8 cellular contexts compared by ENCODE assay signal in genomic region chr20:47353697-47354387, GRCh38. TPM values are rescaled to one million over a fixed set of nuclear protein-coding genes. Genes with fewer than 3 reads are reported as not detected.
DNase-seq lines count a peak whose midpoint lies in the region; ATAC-seq and TF ChIP-seq lines count a peak whose summit lies in the region.

No MANE protein-coding gene starts in this region.

- H3K9me3 Mint-ChIP-seq in activated naive CD8-positive, alpha-beta T cell treated with anti-CD3 and anti-CD28 coated beads, Interleukin-2, amount 10 ng/mL, durations not matched to agents 7 days and 5 days: no peaks in the 10 kb centered on the region

- H3K4me1 ChIP-seq in left ventricle myocardium inferior (peaks cover 100% of the 10 kb centered on the region), transverse colon (peaks cover 89 to 100% (median 95%) of the 10 kb centered on the region in 4 donors)

- H3K9me3 ChIP-seq in left ventricle myocardium inferior (replicated peaks) (no peaks in the 10 kb centered on the region), transverse colon (no peaks in the 10 kb centered on the region)

- peaks cover 43% of the 10 kb centered on the region for H3K4me1 Mint-ChIP-seq in activated naive CD8-positive, alpha-beta T cell treated with anti-CD3 and anti-CD28 coated beads, Interleukin-2, amount 10 ng/mL, durations not matched to agents 7 days and 5 days

- H3K36me3 Mint-ChIP-seq in activated naive CD8-positive, alpha-beta T cell treated with anti-CD3 and anti-CD28 coated beads, Interleukin-2, amount 10 ng/mL, durations not matched to agents 7 days and 5 days: peaks cover 24% of the 10 kb centered on the region

- TF ChIP-seq POLR2A in transverse colon (IDR thresholded peaks at IDR 0.05): no peak

- DNase-seq in left ventricle myocardium inferior (no peak), Right ventricle myocardium inferior (ENCODE audit: missing footprints) (no peak), kidney glomerular epithelial cell (lab: John Stamatoyannopoulos, UW) (peak; percentile 18), transverse colon (no peak), NCI-H345 (lab: John Stamatoyannopoulos, UW) (no peak)
- no peak for DNase-seq in activated naive CD8-positive, alpha-beta T cell treated with anti-CD3 and anti-CD28 coated beads, Interleukin-2, amount 10 ng/mL, durations not matched to agents 7 days and 5 days
- no peak for DNase-seq in stimulated activated CD4-positive, alpha-beta T cell treated with anti-CD3 and anti-CD28 coated beads, Interleukin-12 subunit alpha, Interleukin-12 subunit beta, amount 100 ng/mL, for 4 hours

- no peak overlapping the region for H3K4me3 Mint-ChIP-seq in activated naive CD8-positive, alpha-beta T cell treated with anti-CD3 and anti-CD28 coated beads, Interleukin-2, amount 10 ng/mL, durations not matched to agents 7 days and 5 days

- ATAC-seq in Right ventricle myocardium inferior: no peak
- no peak for ATAC-seq in activated naive CD8-positive, alpha-beta T cell treated with anti-CD3 and anti-CD28 coated beads, Interleukin-2, amount 10 ng/mL, durations not matched to agents 7 days and 5 days (ENCODE audit: low read depth)
- ATAC-seq in GM19023 (IDR thresholded peaks at IDR 0.05; ENCODE audit: unreplicated experiment): no peak

- TF ChIP-seq CTCF in left ventricle myocardium inferior (IDR thresholded peaks at IDR 0.05; ENCODE audit: borderline replicate concordance) (no peak), transverse colon (IDR thresholded peaks at IDR 0.05) (no peak)

- peak overlapping the region; percentile 100 for H3K27ac ChIP-seq in left ventricle myocardium inferior (replicated peaks)
- H3K27ac ChIP-seq in transverse colon: peak overlapping the region; percentile 99 to 100 (median 100)

- intact Hi-C loops in left ventricle myocardium inferior (cut with micrococcal nuclease): no loop called here
- intact Hi-C loops in Right ventricle myocardium inferior (cut with DNase I): no loop called here
- intact Hi-C loops in transverse colon (cut with DNase I; ENCODE audit: low total_unique reads): no loop called here

- 28 to 55% methylated on average over 3 to 6 of the region's 6 CpGs for WGBS in transverse colon (ENCODE audit: low coverage in 1 of 2), 2 donors

- TF ChIP-seq EP300 in transverse colon (IDR thresholded peaks at IDR 0.05; ENCODE audit: low read depth): no peak

- POLR2A ChIA-PET in activated naive CD8-positive, alpha-beta T cell treated with anti-CD3 and anti-CD28 coated beads, Interleukin-2, amount 10 ng/mL, durations not matched to agents 7 days and 5 days (lab: Charles Lee): interaction anchor here (1.0 to 3.7 kb wide), 2 partner anchors 11 to 27 kb away, joined by 5 to 20 read pairs; no protein-coding TSS in a partner anchor

- H3K4me3 ChIP-seq in left ventricle myocardium inferior: peak overlapping the region; percentile 55
- H3K4me3 ChIP-seq in transverse colon: peak overlapping the region in 2 of 4 donors; percentile 1 to 43

- H3K36me3 ChIP-seq in left ventricle myocardium inferior: no peaks in the 10 kb centered on the region
- H3K36me3 ChIP-seq in transverse colon: no peaks in the 10 kb centered on the region

- H3K27me3 ChIP-seq in left ventricle myocardium inferior (ENCODE audit: low read depth): no peaks in the 10 kb centered on the region
- no peaks in the 10 kb centered on the region for H3K27me3 ChIP-seq in transverse colon

- in situ Hi-C loops in transverse colon (cut with MboI; ENCODE audit: low pct_ligation_motif_present in 1 of 4, low pct_unique_long_range_greater_than_20kb in 1 of 4, low sequenced_read_pairs in 3 of 4): no loop called here

- peak overlapping the region; percentile 99 for H3K27ac Mint-ChIP-seq in activated naive CD8-positive, alpha-beta T cell treated with anti-CD3 and anti-CD28 coated beads, Interleukin-2, amount 10 ng/mL, durations not matched to agents 7 days and 5 days

- no peaks in the 10 kb centered on the region for H3K27me3 Mint-ChIP-seq in activated naive CD8-positive, alpha-beta T cell treated with anti-CD3 and anti-CD28 coated beads, Interleukin-2, amount 10 ng/mL, durations not matched to agents 7 days and 5 days

RNA-seq across cellular contexts. Expression of gene ZMYND8, which starts 2.7 kb away (rescaled TPM):
- total RNA-seq in left ventricle myocardium inferior (37.9 TPM), Right ventricle myocardium inferior (36.1 TPM), transverse colon (10 to 100 TPM; 41.6 to 79.4 (median 60.7) TPM)
- total RNA-seq in activated naive CD8-positive, alpha-beta T cell treated with anti-CD3 and anti-CD28 coated beads, Interleukin-2, amount 10 ng/mL, durations not matched to agents 7 days and 5 days: 10 to 100 TPM; 51.0 to 51.5 TPM
